21 cellular contexts compared by ENCODE assay signal in genomic region chr19:50301607-50301971, GRCh38. TPM values are rescaled to one million over a fixed set of nuclear protein-coding genes. Genes with fewer than 3 reads are reported as not detected.
"Had no signal": no experiment of that assay in that cellular context is flagged by ENCODE, and none has a peak within 500 bp of the region (broad histone marks: within the 10 kb centered on the region; RNA-seq: fewer than 3 reads in every experiment).

No MANE protein-coding gene starts in this region.

- H3K9me3 ChIP-seq: gastrocnemius medialis, psoas muscle, right lobe of liver, thyroid gland had no signal

- DNase-seq: dorsolateral prefrontal cortex; effector CD8-positive, alpha-beta T cell; gastrocnemius medialis; heart right ventricle; hypothalamus; mesendoderm; naive thymus-derived CD4-positive, alpha-beta T cell; nephron progenitor cell; psoas muscle; retina; right lobe of liver; stimulated activated CD4-positive, alpha-beta T cell treated with anti-CD3 and anti-CD28 coated beads, Interleukin-4, amount 100 ng/mL, for 1 hour; stimulated activated CD8-positive, alpha-beta memory T cell treated with anti-CD3 and anti-CD28 coated beads, Interleukin-4, amount 100 ng/mL, for 48 hours; stimulated activated naive CD8-positive, alpha-beta T cell treated with anti-CD3 and anti-CD28 coated beads, Interleukin-15, Interleukin-2, amounts not matched to agents 100 U/mL and 50 U/mL, for 24 hours; thyroid gland; uterus had no signal

- H2AFZ ChIP-seq: parathyroid adenoma had no signal

- H3K27me3 ChIP-seq: dorsolateral prefrontal cortex, gastrocnemius medialis, heart right ventricle, right lobe of liver, thyroid gland, uterus had no signal

- H3K27me3 Mint-ChIP-seq: type B pancreatic cell had no signal

- H3K9me3 Mint-ChIP-seq: stimulated activated effector memory CD8-positive, alpha-beta T cell treated with anti-CD3 and anti-CD28 coated beads, Interleukin-12 subunit alpha, Interleukin-12 subunit beta, amount 100 ng/mL, for 72 hours; type B pancreatic cell had no signal

- H3K79me2 ChIP-seq: parathyroid adenoma had no signal

- H3K4me1 Mint-ChIP-seq: nephron progenitor cell had no signal

- H3K4me1 ChIP-seq: gastrocnemius medialis, parathyroid adenoma, psoas muscle, right lobe of liver, suprapubic skin, thyroid gland, uterus had no signal

- H3K27ac ChIP-seq: gastrocnemius medialis, heart right ventricle, parathyroid adenoma, psoas muscle, right lobe of liver, suprapubic skin, thyroid gland, uterus had no signal

- H3K27ac Mint-ChIP-seq: naive thymus-derived CD4-positive, alpha-beta T cell; nephron progenitor cell; stimulated activated effector memory CD8-positive, alpha-beta T cell treated with anti-CD3 and anti-CD28 coated beads, Interleukin-12 subunit alpha, Interleukin-12 subunit beta, amount 100 ng/mL, for 72 hours; type B pancreatic cell had no signal

- H3K4me3 ChIP-seq: dorsolateral prefrontal cortex, gastrocnemius medialis, heart right ventricle, psoas muscle, right lobe of liver, suprapubic skin, thyroid gland, uterus had no signal

- H3K36me3 Mint-ChIP-seq: naive thymus-derived CD4-positive, alpha-beta T cell; stimulated activated effector memory CD8-positive, alpha-beta T cell treated with anti-CD3 and anti-CD28 coated beads, Interleukin-12 subunit alpha, Interleukin-12 subunit beta, amount 100 ng/mL, for 72 hours had no signal

- ATAC-seq: gastrocnemius medialis; heart right ventricle; naive thymus-derived CD4-positive, alpha-beta T cell had no signal

- H3K36me3 ChIP-seq: uterus had no signal

- H3K4me3 Mint-ChIP-seq: naive thymus-derived CD4-positive, alpha-beta T cell; nephron progenitor cell; stimulated activated effector memory CD8-positive, alpha-beta T cell treated with anti-CD3 and anti-CD28 coated beads, Interleukin-12 subunit alpha, Interleukin-12 subunit beta, amount 100 ng/mL, for 72 hours; type B pancreatic cell had no signal

RNA-seq across cellular contexts. Expression of gene KCNC3, which starts 27.6 kb away (rescaled TPM):
- total RNA-seq: fibroblast of villous mesenchyme had no signal
